1 cellular context compared by ENCODE assay signal in genomic region chr1:155321577-155322497, GRCh38.
TF ChIP-seq lines count a peak whose summit lies in the region.

No MANE protein-coding gene starts in this region.

TF ChIP-seq in HepG2, 621 proteins besides CTCF, POLR2A, EP300 and RAD21 (continues in another document):
- TF ChIP-seq ZNF646 (CRISPR knock-in tag; IDR thresholded peaks at IDR 0.05) (no peak), HNF4A (CRISPR knock-in tag; IDR thresholded peaks at IDR 0.05) (no peak), SRSF1 (optimal IDR thresholded peaks at IDR 0.05; ENCODE audit: low read depth, low read length) (no peak), ZNF761 (CRISPR knock-in tag; conservative IDR thresholded peaks at IDR 0.05) (no peak), SP5 (CRISPR knock-in tag; IDR thresholded peaks at IDR 0.05; ENCODE audit: borderline replicate concordance, low read depth) (no peak), ZNF225 (CRISPR knock-in tag; IDR thresholded peaks at IDR 0.05) (0 out of 2 replicates have a peak, but pooled peaks have one; percentile 26), ZNF432 (CRISPR knock-in tag; IDR thresholded peaks at IDR 0.05; ENCODE audit: borderline replicate concordance) (no peak), ZNF629 (CRISPR knock-in tag; conservative IDR thresholded peaks at IDR 0.05) (no peak), MTERF4 (CRISPR knock-in tag; IDR thresholded peaks at IDR 0.05) (no peak), HBP1 (CRISPR knock-in tag; IDR thresholded peaks at IDR 0.05; ENCODE audit: low read depth) (no peak), ZNF160 (CRISPR knock-in tag; IDR thresholded peaks at IDR 0.05) (no peak), KDM5B (CRISPR knock-in tag; IDR thresholded peaks at IDR 0.05; ENCODE audit: borderline replicate concordance) (no peak), AKAP8 (CRISPR knock-in tag; IDR thresholded peaks at IDR 0.05) (peak; percentile 20), PRDM15 (CRISPR knock-in tag; IDR thresholded peaks at IDR 0.05) (peak; percentile 78; the same call in 1 of the 2 replicates), ARNT (IDR thresholded peaks at IDR 0.05) (no peak), ZNF766 (CRISPR knock-in tag; IDR thresholded peaks at IDR 0.05; ENCODE audit: borderline replicate concordance) (no peak), HIC2 (CRISPR knock-in tag; IDR thresholded peaks at IDR 0.05; ENCODE audit: low read depth) (no peak), SALL2 (CRISPR knock-in tag; IDR thresholded peaks at IDR 0.05) (no peak), TIGD3 (CRISPR knock-in tag; IDR thresholded peaks at IDR 0.05; ENCODE audit: borderline replicate concordance) (no peak), EEA1 (CRISPR knock-in tag; IDR thresholded peaks at IDR 0.05; ENCODE audit: borderline replicate concordance) (0 out of 2 replicates have a peak, but pooled peaks have one; percentile 37), PRDM10 (CRISPR knock-in tag; IDR thresholded peaks at IDR 0.05; ENCODE audit: low read depth) (no peak), IRF9 (CRISPR knock-in tag; IDR thresholded peaks at IDR 0.05; ENCODE audit: borderline replicate concordance) (0 out of 2 replicates have a peak, but pooled peaks have one; percentile 46), SSRP1 (CRISPR knock-in tag; IDR thresholded peaks at IDR 0.05) (peak; percentile 29; the same call in 1 of the 2 replicates), ZSCAN31 (CRISPR knock-in tag; IDR thresholded peaks at IDR 0.05; ENCODE audit: low read depth) (no peak), SYNCRIP (IDR thresholded peaks at IDR 0.05; ENCODE audit: insufficient read depth, low read depth, low read length) (no peak), NFIB (CRISPR knock-in tag; IDR thresholded peaks at IDR 0.05; ENCODE audit: borderline replicate concordance) (no peak), ZNF780A (CRISPR knock-in tag; IDR thresholded peaks at IDR 0.05) (no peak), KDM6A (CRISPR knock-in tag; IDR thresholded peaks at IDR 0.05; ENCODE audit: low read depth) (no peak), ZNF678 (CRISPR knock-in tag; IDR thresholded peaks at IDR 0.05) (no peak), USF2 (IDR thresholded peaks at IDR 0.05; ENCODE audit: low read depth, low read length) (no peak), USF2 (CRISPR knock-in tag; IDR thresholded peaks at IDR 0.05; ENCODE audit: borderline replicate concordance) (no peak), ZSCAN12 (CRISPR knock-in tag; IDR thresholded peaks at IDR 0.05) (no peak), RBM39 (IDR thresholded peaks at IDR 0.05; ENCODE audit: low read depth, low read length, poor library complexity, severe bottlenecking) (no peak), ETV6 (CRISPR knock-in tag; conservative IDR thresholded peaks at IDR 0.05) (no peak), MIER2 (CRISPR knock-in tag; IDR thresholded peaks at IDR 0.05) (no peak), GATA4 (IDR thresholded peaks at IDR 0.05; ENCODE audit: borderline replicate concordance, low read depth) (no peak)
